In genomic region chr16:29812754-29813643, GRCh38 we compare ENCODE assay signal across 7 cellular contexts. TPM values are rescaled to one million over a fixed set of nuclear protein-coding genes. Genes with fewer than 3 reads are reported as not detected.
DNase-seq lines count a peak whose midpoint lies in the region; TF ChIP-seq lines count a peak whose summit lies in the region.
"Had no signal": no experiment of that assay in that cellular context is flagged by ENCODE, and none has a peak within 500 bp of the region (broad histone marks: within the 10 kb centered on the region; RNA-seq: fewer than 3 reads in every experiment).

No MANE protein-coding gene starts in this region.

- no peak for DNase-seq in activated T-cell treated with anti-CD3 and anti-CD28 coated beads, Interleukin-2, amount 50 U/mL, for 24 hours
- DNase-seq in activated T-cell treated with anti-CD3 and anti-CD28 coated beads, Interleukin-2, amount 50 U/mL, for 1 hour: no peak
- DNase-seq in glutamatergic neuron: no peak
- DNase-seq in testis: no peak
- DNase-seq in effector CD8-positive, alpha-beta T cell (lab: John Stamatoyannopoulos, UW): no peak
- no peak for DNase-seq in NCI-H510A (lab: John Stamatoyannopoulos, UW)

- TF ChIP-seq CTCF in glutamatergic neuron (IDR thresholded peaks at IDR 0.05; ENCODE audit: partially characterized antibody, unreplicated experiment) (no peak), testis (IDR thresholded peaks at IDR 0.05) (no peak)

- no peaks in the 10 kb centered on the region for H3K27me3 ChIP-seq in testis

- no peaks in the 10 kb centered on the region for H3K9me3 ChIP-seq in testis

- peak overlapping the region; percentile 47 for H3K27ac Mint-ChIP-seq in activated T-cell treated with anti-CD3 and anti-CD28 coated beads, Interleukin-2, amount 50 U/mL, for 24 hours
- H3K27ac Mint-ChIP-seq in glutamatergic neuron (ENCODE audit: unreplicated experiment): peak overlapping the region; percentile 80

- H3K4me3 Mint-ChIP-seq in activated T-cell treated with anti-CD3 and anti-CD28 coated beads, Interleukin-2, amount 50 U/mL, for 24 hours: peak overlapping the region; percentile 85
- H3K4me3 Mint-ChIP-seq in glutamatergic neuron (ENCODE audit: unreplicated experiment): peak overlapping the region; percentile 98

- H3K4me1 ChIP-seq in testis: peaks cover 77% of the 10 kb centered on the region

- intact Hi-C loops in testis (cut with DNase I; ENCODE audit: low total_unique reads): no loop called here

- peak overlapping the region; percentile 57 to 68 for H3K4me3 ChIP-seq in testis

- H3K27me3 Mint-ChIP-seq in activated T-cell treated with anti-CD3 and anti-CD28 coated beads, Interleukin-2, amount 50 U/mL, for 24 hours: peaks cover 2% of the 10 kb centered on the region
- peaks cover 25% of the 10 kb centered on the region for H3K27me3 Mint-ChIP-seq in glutamatergic neuron (ENCODE audit: unreplicated experiment)

- H3K27ac ChIP-seq in testis: peak overlapping the region; percentile 92 to 96
- H3K27ac ChIP-seq: epithelial cell of prostate had no signal

- H3K9me3 Mint-ChIP-seq in activated T-cell treated with anti-CD3 and anti-CD28 coated beads, Interleukin-2, amount 50 U/mL, for 24 hours: no peaks in the 10 kb centered on the region
- peaks cover 19% of the 10 kb centered on the region for H3K9me3 Mint-ChIP-seq in glutamatergic neuron (ENCODE audit: unreplicated experiment)

- no peaks in the 10 kb centered on the region for H3K36me3 ChIP-seq in testis (ENCODE audit: low read depth, missing control alignments)

- 62 to 67% methylated on average over 4 to 9 of the region's 9 CpGs for WGBS in testis, 2 donors

- H3K36me3 Mint-ChIP-seq in activated T-cell treated with anti-CD3 and anti-CD28 coated beads, Interleukin-2, amount 50 U/mL, for 24 hours (ENCODE audit: low read depth): peaks cover 45% of the 10 kb centered on the region
- no peaks in the 10 kb centered on the region for H3K36me3 Mint-ChIP-seq in glutamatergic neuron (ENCODE audit: unreplicated experiment)

- no peak for TF ChIP-seq POLR2A in testis (IDR thresholded peaks at IDR 0.05)

- peaks cover 67% of the 10 kb centered on the region for H3K4me1 Mint-ChIP-seq in activated T-cell treated with anti-CD3 and anti-CD28 coated beads, Interleukin-2, amount 50 U/mL, for 24 hours (ENCODE audit: low read depth)
- H3K4me1 Mint-ChIP-seq in glutamatergic neuron (ENCODE audit: low read depth, unreplicated experiment): peaks cover 25% of the 10 kb centered on the region

RNA-seq across cellular contexts. Expression of gene PRRT2, which starts 1.0 kb away (rescaled TPM):
- total RNA-seq in glutamatergic neuron (ENCODE audit: unreplicated experiment): 91.0 TPM
- 10 to 100 TPM; 13.3 to 18.0 TPM for total RNA-seq in testis
- polyA plus RNA-seq in testis (ENCODE audit: insufficient read depth, low read depth, low replicate concordance): 8.0 TPM

RNA-seq across cellular contexts. Expression of gene PAGR1, which starts 3.0 kb away (rescaled TPM):
- total RNA-seq in glutamatergic neuron (ENCODE audit: unreplicated experiment) (110 TPM), testis (10 to 100 TPM; 53.0 to 68.4 TPM)
- polyA plus RNA-seq in testis (ENCODE audit: insufficient read depth, low read depth, low replicate concordance): 36.1 TPM

RNA-seq across cellular contexts. Expression of gene MAZ, which starts 6.7 kb away (rescaled TPM):
- total RNA-seq in glutamatergic neuron (ENCODE audit: unreplicated experiment) (369 TPM), testis (100 to 1,000 TPM; 173 to 186 TPM)
- 217 TPM for polyA plus RNA-seq in testis (ENCODE audit: insufficient read depth, low read depth, low replicate concordance)

RNA-seq across cellular contexts. Expression of gene MVP, which starts 7.3 kb away (rescaled TPM):
- total RNA-seq in glutamatergic neuron (ENCODE audit: unreplicated experiment): 82.7 TPM
- 100 to 1,000 TPM; 147 to 224 TPM for total RNA-seq in testis
- polyA plus RNA-seq in testis (ENCODE audit: insufficient read depth, low read depth, low replicate concordance): 119 TPM

RNA-seq across cellular contexts. Expression of gene KIF22, which starts 22.4 kb away (rescaled TPM):
- total RNA-seq in glutamatergic neuron (ENCODE audit: unreplicated experiment): 31.9 TPM
- 10 to 100 TPM; 79.8 to 85.1 TPM for total RNA-seq in testis
- polyA plus RNA-seq in testis (ENCODE audit: insufficient read depth, low read depth, low replicate concordance): 69.6 TPM
